In genomic region chr7:100894860-100895700, GRCh38 we compare ENCODE assay signal across 8 cellular contexts. TPM values are rescaled to one million over a fixed set of nuclear protein-coding genes. Genes with fewer than 3 reads are reported as not detected.
DNase-seq lines count a peak whose midpoint lies in the region; ATAC-seq and TF ChIP-seq lines count a peak whose summit lies in the region.

No MANE protein-coding gene starts in this region.

- POLR2A ChIA-PET in PC-9 (lab: Charles Lee; ENCODE audit: unreplicated experiment) = interaction anchor here (0.9 kb wide), 1 partner anchor 323 kb away, joined by 3 read pairs; the partner anchor contains the start of gene ZNHIT1

- peak; percentile 43 for DNase-seq in NCI-H1436 (lab: John Stamatoyannopoulos, UW)
- DNase-seq in NCI-H1436 treated with DMSO at 0.1 percent for 48 hours (lab: John Stamatoyannopoulos, UW) = no peak
- peak in 1 of 2 experiments; percentile 54 for DNase-seq in PC-9
- no peak for DNase-seq in ascending aorta (ENCODE audit: low spot score in 2 of 2)
- no peak for DNase-seq in foreskin melanocyte

- H3K9ac ChIP-seq in skeletal muscle tissue (ENCODE audit: low read depth in 1 of 3, low read length in 3 of 3) = peak overlapping the region; percentile 82 to 87 (median 84)

- CTCF ChIA-PET in PC-9 (lab: Charles Lee) = interaction anchor here (0.6 kb wide), 2 partner anchors 37 to 359 kb away, joined by 3 to 4 read pairs; no protein-coding TSS in a partner anchor

- intact Hi-C loops in PC-9 (cut with micrococcal nuclease; ENCODE audit: unreplicated experiment) = loop anchor here (1.0 to 10.0 kb wide), 7 partner anchors 68 to 640 kb away; partner anchors contain the start of gene EPHB4
- intact Hi-C loops in ascending aorta (cut with DNase I) = loop anchor here (5.0 kb wide), 2 partner anchors 182 to 242 kb away; no protein-coding TSS in a partner anchor

- peak overlapping the region; percentile 63 for H3K4me2 ChIP-seq in PC-9

- H3K36me3 ChIP-seq in PC-9 (ENCODE audit: low read depth) = no peaks in the 10 kb centered on the region
- H3K36me3 ChIP-seq in ascending aorta = no peaks in the 10 kb centered on the region
- peaks cover 9 to 14% (median 13%) of the 10 kb centered on the region in 3 donors for H3K36me3 ChIP-seq in skeletal muscle tissue (ENCODE audit: control insufficient read depth in 3 of 3, insufficient read depth in 3 of 3, low read length in 3 of 3)

- H3K9me3 ChIP-seq in PC-9 (ENCODE audit: insufficient read depth, low read depth) (no peaks in the 10 kb centered on the region), ascending aorta (no peaks in the 10 kb centered on the region), skeletal muscle tissue (ENCODE audit: control insufficient read depth in 3 of 3, low read length in 3 of 3) (no peaks in the 10 kb centered on the region)

- no peak for ATAC-seq in HG03342 (IDR thresholded peaks at IDR 0.05; ENCODE audit: unreplicated experiment)

- H4K20me1 ChIP-seq in PC-9 (ENCODE audit: insufficient read depth) = no peaks in the 10 kb centered on the region

- H3K4me1 ChIP-seq in PC-9 (replicated peaks; ENCODE audit: insufficient read depth) = peaks cover 18% of the 10 kb centered on the region
- peaks cover 6 to 20% of the 10 kb centered on the region in 2 donors for H3K4me1 ChIP-seq in ascending aorta
- peaks cover 35 to 43% (median 43%) of the 10 kb centered on the region in 3 donors for H3K4me1 ChIP-seq in skeletal muscle tissue (ENCODE audit: control insufficient read depth in 3 of 3, insufficient read depth in 3 of 3, low read length in 3 of 3)

- H3K27me3 ChIP-seq in PC-9 (ENCODE audit: insufficient read depth, low read depth) (peaks cover 11% of the 10 kb centered on the region; the same call in 1 of the 2 replicates), ascending aorta (peaks cover 14% of the 10 kb centered on the region), skeletal muscle tissue (ENCODE audit: control insufficient read depth in 3 of 3, insufficient read depth in 3 of 3, low read length in 3 of 3) (peaks cover 4 to 9% (median 6%) of the 10 kb centered on the region in 3 donors)

- H3K9me2 ChIP-seq in PC-9 (ENCODE audit: insufficient read depth) = no peaks in the 10 kb centered on the region

- peaks cover 23% of the 10 kb centered on the region; the same call in 1 of the 2 replicates for H3F3A ChIP-seq in PC-9 (ENCODE audit: insufficient read depth, low read depth)

- H3K4me3 ChIP-seq in PC-9 (peak overlapping the region; percentile 30; the same call in 1 of the 2 replicates), ascending aorta (peak overlapping the region; percentile 46 to 62), iPS-11a (ENCODE audit: low read depth, low read length) (peak overlapping the region; percentile 37), skeletal muscle tissue (ENCODE audit: low read length in 3 of 3) (peak overlapping the region; percentile 52 to 75 (median 73))

- H2AFZ ChIP-seq in PC-9 = no peak overlapping the region

- TF ChIP-seq CTCF in PC-9 (conservative IDR thresholded peaks at IDR 0.05) (peak; percentile 95), ascending aorta (IDR thresholded peaks at IDR 0.05) (peak; percentile 80 to 96 (median 93))

- no peaks in the 10 kb centered on the region for H3K79me2 ChIP-seq in PC-9 (ENCODE audit: low read depth)

- H3K27ac ChIP-seq in PC-9 (no peak overlapping the region), ascending aorta (no peak overlapping the region), skeletal muscle tissue (ENCODE audit: low read depth, low read length) (peak overlapping the region; percentile 94)

- no TSS peak for BruUV-seq in PC-9 (replicated peaks; lab: Mats Ljungman, UMichigan)

RNA-seq across cellular contexts. Expression of gene ACHE, which starts 0.6 kb away (rescaled TPM):
- total RNA-seq in PC-9 (2021) (0.28 and 0.35 TPM in 2 replicates), ascending aorta (7.8 TPM), skeletal muscle tissue (36.0 TPM)

RNA-seq across cellular contexts. Expression of gene UFSP1, which starts 5.6 kb away (rescaled TPM):
- total RNA-seq in PC-9 (2021) (2.7 and 2.8 TPM in 2 replicates), ascending aorta (0.53 TPM), skeletal muscle tissue (5.7 TPM)

RNA-seq across cellular contexts. Expression of gene SRRT, which starts 20.2 kb away (rescaled TPM):
- total RNA-seq in PC-9 (2021) (116 and 144 TPM in 2 replicates), ascending aorta (89.2 TPM), skeletal muscle tissue (25.1 TPM)

RNA-seq across cellular contexts. Expression of gene TRIP6, which starts 27.9 kb away (rescaled TPM):
- total RNA-seq in PC-9 (2021) (89.3 and 91.4 TPM in 2 replicates), ascending aorta (221 TPM), skeletal muscle tissue (25.6 TPM)

RNA-seq across cellular contexts. Expression of gene SLC12A9, which starts 42.6 kb away (rescaled TPM):
- total RNA-seq in PC-9 (2021) (34.7 and 36.7 TPM in 2 replicates), ascending aorta (19.4 TPM), skeletal muscle tissue (24.5 TPM)
